Comparison of ENCODE assay signal across 8 cellular contexts in genomic region chr1:212186427-212187207, GRCh38.
A peak's percentile ranks its signal among the peaks of the same experiment; 100 is the strongest.
DNase-seq lines count a peak whose midpoint lies in the region; ATAC-seq and TF ChIP-seq lines count a peak whose summit lies in the region.

No MANE protein-coding gene starts in this region.

- no peaks in the 10 kb centered on the region for H3K9me3 Mint-ChIP-seq in natural killer cell

- no peaks in the 10 kb centered on the region for H3K36me3 ChIP-seq in BLaER1

- ATAC-seq in GM18870 (IDR thresholded peaks at IDR 0.05; ENCODE audit: unreplicated experiment) (peak; percentile 96), HG03060 (IDR thresholded peaks at IDR 0.05; ENCODE audit: low read depth, unreplicated experiment) (peak; percentile 97), natural killer cell (peak; percentile 74 to 82 (median 79))

- peak overlapping the region; percentile 65 for H3K4me2 ChIP-seq in BLaER1

- no peaks in the 10 kb centered on the region for H3K27me3 ChIP-seq in BLaER1

- no peaks in the 10 kb centered on the region for H3K9me3 ChIP-seq in BLaER1

- H3K4me1 Mint-ChIP-seq in natural killer cell: peaks cover 31 to 36% of the 10 kb centered on the region in 2 donors

- H3K27me3 Mint-ChIP-seq in natural killer cell (ENCODE audit: low read depth in 2 of 2): no peaks in the 10 kb centered on the region

- intact Hi-C loops in natural killer cell (cut with micrococcal nuclease): no loop called here

- no peak overlapping the region for H3K9ac ChIP-seq in BLaER1

- no peak for TF ChIP-seq CTCF in natural killer cell (IDR thresholded peaks at IDR 0.05)

- H4K20me1 ChIP-seq in BLaER1: no peaks in the 10 kb centered on the region

- peaks cover 38% of the 10 kb centered on the region for H3K4me1 ChIP-seq in BLaER1

- 0 out of 2 replicates have a peak overlapping the region, but pooled peaks have one; percentile 22 for H3K4me3 ChIP-seq in BLaER1

- peak overlapping the region; percentile 35 to 84 for H3K27ac Mint-ChIP-seq in natural killer cell

- DNase-seq in RPMI8226: peak; percentile 73
- DNase-seq in natural killer cell: no peak
- DNase-seq in NCI-H510A (lab: John Stamatoyannopoulos, UW): no peak
- no peak for DNase-seq in A172 (ENCODE audit: low spot score)
- no peak for DNase-seq in COLO829 (ENCODE audit: low spot score)

- H3K36me3 Mint-ChIP-seq in natural killer cell: no peaks in the 10 kb centered on the region

- peak overlapping the region; percentile 39; the same call in 1 of the 2 replicates for H3K27ac ChIP-seq in BLaER1

- peak overlapping the region; percentile 59 for H3K4me3 Mint-ChIP-seq in natural killer cell
